8 cellular contexts compared by ENCODE assay signal in genomic region chr12:8860165-8860961, GRCh38. TPM values are rescaled to one million over a fixed set of nuclear protein-coding genes. Genes with fewer than 3 reads are reported as not detected.
DNase-seq lines count a peak whose midpoint lies in the region; ATAC-seq and TF ChIP-seq lines count a peak whose summit lies in the region.

No MANE protein-coding gene starts in this region.

- 77 to 90% methylated on average over 10 of the region's 10 CpGs for WGBS in lung, 2 donors

- no peak overlapping the region for H3K4me3 Mint-ChIP-seq in T-helper 2 cell treated with Interferon-gamma antibody and Interleukin-4, amounts not matched to agents 5 μg/mL and 100 μg/mL, for 36 hours

- H3K27ac Mint-ChIP-seq in T-helper 2 cell treated with Interferon-gamma antibody and Interleukin-4, amounts not matched to agents 5 μg/mL and 100 μg/mL, for 36 hours = no peak overlapping the region

- H3K27ac ChIP-seq in HL-60 (replicated peaks) (no peak overlapping the region), lung (ENCODE audit: low read depth in 1 of 2, low read length in 1 of 2) (no peak overlapping the region), thoracic aorta (no peak overlapping the region)

- H3K9me3 Mint-ChIP-seq in T-helper 2 cell treated with Interferon-gamma antibody and Interleukin-4, amounts not matched to agents 5 μg/mL and 100 μg/mL, for 36 hours = no peaks in the 10 kb centered on the region

- no peaks in the 10 kb centered on the region for H3K36me3 ChIP-seq in lung (ENCODE audit: control insufficient read depth in 2 of 2, insufficient read depth in 2 of 2, low read length in 2 of 2)
- H3K36me3 ChIP-seq in thoracic aorta = no peaks in the 10 kb centered on the region

- H3K4me3 ChIP-seq in HL-60 (replicated peaks; ENCODE audit: insufficient read depth, low read length) (no peak overlapping the region), lung (no peak overlapping the region), thoracic aorta (no peak overlapping the region)

- H3K9me3 ChIP-seq in lung (ENCODE audit: control insufficient read depth in 2 of 2, insufficient read depth in 1 of 2, low read length in 1 of 2) (no peaks in the 10 kb centered on the region), thoracic aorta (no peaks in the 10 kb centered on the region)

- peaks cover 4% of the 10 kb centered on the region for H3K27me3 Mint-ChIP-seq in T-helper 2 cell treated with Interferon-gamma antibody and Interleukin-4, amounts not matched to agents 5 μg/mL and 100 μg/mL, for 36 hours (ENCODE audit: low read depth)

- TF ChIP-seq CTCF in HL-60 (IDR thresholded peaks at IDR 0.05; ENCODE audit: insufficient read depth, low read length) (peak; percentile 48), lung (IDR thresholded peaks at IDR 0.05; ENCODE audit: control extremely low read depth, extremely low read depth) (peak; percentile 47), thoracic aorta (IDR thresholded peaks at IDR 0.05) (peak; percentile 65)

- H3K27me3 ChIP-seq in HL-60 (ENCODE audit: insufficient read depth, poor library complexity, severe bottlenecking) (no peaks in the 10 kb centered on the region), lung (ENCODE audit: control insufficient read depth, insufficient read depth) (no peaks in the 10 kb centered on the region), thoracic aorta (replicated peaks; ENCODE audit: insufficient read depth) (no peaks in the 10 kb centered on the region)

- no peaks in the 10 kb centered on the region for H3K36me3 Mint-ChIP-seq in T-helper 2 cell treated with Interferon-gamma antibody and Interleukin-4, amounts not matched to agents 5 μg/mL and 100 μg/mL, for 36 hours (ENCODE audit: low read depth)

- ATAC-seq in lung (ENCODE audit: insufficient read depth, low FRiP score) (no peak), thoracic aorta (ENCODE audit: insufficient number of reproducible peaks, low FRiP score, low read depth) (peak; percentile 56)

- DNase-seq in D341Med (ENCODE audit: low spot score) (peak; percentile 45), HL-60 (ENCODE audit: low read depth in 1 of 2, low spot score in 1 of 2) (peak; percentile 8 to 23), lung (ENCODE audit: low spot score) (no peak), thoracic aorta (ENCODE audit: low spot score) (no peak), NCI-H1436 (lab: John Stamatoyannopoulos, UW) (no peak), T1000 (lab: John Stamatoyannopoulos, UW) (no peak)
- peak; percentile 5 for DNase-seq in T-helper 2 cell treated with Interferon-gamma antibody and Interleukin-4, amounts not matched to agents 5 μg/mL and 100 μg/mL, for 36 hours (ENCODE audit: low spot score)
- peak; percentile 2 for DNase-seq in effector CD8-positive, alpha-beta T cell (lab: John Stamatoyannopoulos, UW)

- no peaks in the 10 kb centered on the region for H3K4me1 Mint-ChIP-seq in T-helper 2 cell treated with Interferon-gamma antibody and Interleukin-4, amounts not matched to agents 5 μg/mL and 100 μg/mL, for 36 hours (ENCODE audit: low read depth)

- H3K4me1 ChIP-seq in lung (ENCODE audit: control insufficient read depth in 2 of 2, insufficient read depth in 2 of 2, low read length in 2 of 2) (no peaks in the 10 kb centered on the region), thoracic aorta (ENCODE audit: control insufficient read depth in 1 of 2, low read depth in 2 of 2) (no peaks in the 10 kb centered on the region)

RNA-seq across cellular contexts. Expression of gene A2ML1, which starts 37.9 kb away (rescaled TPM):
- total RNA-seq in lung (1 to 10 TPM in 1 of 2 donors, not detected in 1; 1.1 TPM), thoracic aorta (under 1 TPM in 1 of 2 donors, not detected in 1; 0.27 TPM)
- under 1 TPM; 0.04 to 0.06 TPM for polyA plus RNA-seq in lung

RNA-seq across cellular contexts. Expression of gene PHC1, which starts 53.9 kb away (rescaled TPM):
- total RNA-seq in lung (10 to 100 TPM; 34.7 to 63.5 TPM), thoracic aorta (10 to 100 TPM; 50.1 to 55.9 TPM)
- polyA plus RNA-seq in lung = 10 to 100 TPM; 17.4 to 24.1 TPM

Comparison
In these comparisons a context has a peak if more than half of its experiments do, and no peak if none do; other contexts are left out.
1. DNase-seq: peak in D341Med (single experiment), HL-60 (2 of 2), T-helper 2 cell treated with Interferon-gamma antibody and Interleukin-4, amounts not matched to agents 5 μg/mL and 100 μg/mL, for 36 hours (single experiment) and effector CD8-positive, alpha-beta T cell (single experiment); none in lung (single experiment), thoracic aorta (single experiment), NCI-H1436 (single experiment) and T1000 (single experiment).
2. Peak in every context shown above with its lines, with median percentiles within 50 percentile points of each other: CTCF ChIP-seq.